ENCODE assay signal across 11 cellular contexts in genomic region chr18:12645751-12646203, GRCh38. TPM values are rescaled to one million over a fixed set of nuclear protein-coding genes. Genes with fewer than 3 reads are reported as not detected.
A peak's percentile ranks its signal among the peaks of the same experiment; 100 is the strongest.
DNase-seq lines count a peak whose midpoint lies in the region; ATAC-seq, FAIRE-seq and TF ChIP-seq lines count a peak whose summit lies in the region.
"Had no signal": no experiment of that assay in that cellular context is flagged by ENCODE, and none has a peak within 500 bp of the region (broad histone marks: within the 10 kb centered on the region; RNA-seq: fewer than 3 reads in every experiment).

No MANE protein-coding gene starts in this region.

- CTCF ChIA-PET in WTC11 (lab: Charles Lee), result no interaction called here

- H3K4me1 Mint-ChIP-seq in WTC11, result peaks cover 41% of the 10 kb centered on the region
- H3K4me1 Mint-ChIP-seq in natural killer cell treated with Interleukin-12 subunit alpha and Interleukin-12 subunit beta and Interleukin-15 and Interleukin-18, amount 100 ng/mL, for 72 hours (ENCODE audit: low read depth in 2 of 2), result no peaks in the 10 kb centered on the region

- H3K4me1 ChIP-seq in left ventricle myocardium inferior, result peaks cover 67% of the 10 kb centered on the region
- peaks cover 19% of the 10 kb centered on the region for H3K4me1 ChIP-seq in vagina

- FAIRE-seq in H54 (lab: Jason Lieb, UNC), result peak; percentile 43
- FAIRE-seq: endometrium had no signal

- H3K4me3 Mint-ChIP-seq in WTC11, result no peak overlapping the region
- no peak overlapping the region for H3K4me3 Mint-ChIP-seq in natural killer cell treated with Interleukin-12 subunit alpha and Interleukin-12 subunit beta and Interleukin-15 and Interleukin-18, amount 100 ng/mL, for 72 hours

- H3K9me3 Mint-ChIP-seq in WTC11, result no peaks in the 10 kb centered on the region
- H3K9me3 Mint-ChIP-seq in natural killer cell treated with Interleukin-12 subunit alpha and Interleukin-12 subunit beta and Interleukin-15 and Interleukin-18, amount 100 ng/mL, for 72 hours, result no peaks in the 10 kb centered on the region

- TF ChIP-seq CTCF in WTC11 (IDR thresholded peaks at IDR 0.05) (no peak), left ventricle myocardium inferior (IDR thresholded peaks at IDR 0.05; ENCODE audit: borderline replicate concordance) (no peak), vagina (IDR thresholded peaks at IDR 0.05) (no peak)

- H3K27ac Mint-ChIP-seq in WTC11, result peak overlapping the region; percentile 22
- no peak overlapping the region for H3K27ac Mint-ChIP-seq in natural killer cell treated with Interleukin-12 subunit alpha and Interleukin-12 subunit beta and Interleukin-15 and Interleukin-18, amount 100 ng/mL, for 72 hours

- DNase-seq in H54 (ENCODE audit: insufficient read length, low spot score) (no peak), WTC11 (ENCODE audit: low spot score) (no peak), left ventricle myocardium inferior (peak; percentile 55), sciatic nerve (ENCODE audit: low spot score) (no peak), vagina (ENCODE audit: extremely low spot score in 2 of 2) (no peak), mesenteric fat pad (ENCODE audit: low spot score) (no peak)
- no peak for DNase-seq in natural killer cell treated with Interleukin-12 subunit alpha and Interleukin-12 subunit beta and Interleukin-15 and Interleukin-18, amount 100 ng/mL, for 72 hours (ENCODE audit: low spot score)
- DNase-seq: activated CD8-positive, alpha-beta memory T cell treated with anti-CD3 and anti-CD28 coated beads, Interleukin-2, amount 50 U/mL, for 4 hours had no signal

- TF ChIP-seq POLR2A in H54 (IDR thresholded peaks at IDR 0.05; ENCODE audit: low read depth, low read length), result no peak
- TF ChIP-seq POLR2A in vagina (IDR thresholded peaks at IDR 0.05), result no peak

- POLR2A ChIA-PET in WTC11 (lab: Charles Lee), result no interaction called here

- intact Hi-C loops in left ventricle myocardium inferior (cut with micrococcal nuclease) (loop anchor here (10.0 kb wide), 1 partner anchor 171 kb away; no protein-coding TSS in a partner anchor), sciatic nerve (cut with DNase I) (no loop called here), vagina (cut with DNase I) (no loop called here)

- H3K27me3 Mint-ChIP-seq in WTC11 (ENCODE audit: low read depth), result no peaks in the 10 kb centered on the region
- peaks cover 0 to 5% of the 10 kb centered on the region in 2 donors for H3K27me3 Mint-ChIP-seq in natural killer cell treated with Interleukin-12 subunit alpha and Interleukin-12 subunit beta and Interleukin-15 and Interleukin-18, amount 100 ng/mL, for 72 hours

- H3K4me3 ChIP-seq in left ventricle myocardium inferior, result peak overlapping the region; percentile 47
- no peak overlapping the region for H3K4me3 ChIP-seq in vagina

- no peaks in the 10 kb centered on the region for H3K36me3 ChIP-seq in left ventricle myocardium inferior
- no peaks in the 10 kb centered on the region for H3K36me3 ChIP-seq in vagina
- H3K36me3 ChIP-seq: neutrophil had no signal

- ATAC-seq in WTC11 (peak; percentile 50), sciatic nerve (peak; percentile 67), HG03432 (IDR thresholded peaks at IDR 0.05; ENCODE audit: unreplicated experiment) (no peak)
- ATAC-seq in natural killer cell treated with Interleukin-12 subunit alpha and Interleukin-12 subunit beta and Interleukin-15 and Interleukin-18, amount 100 ng/mL, for 72 hours, result no peak

- no peaks in the 10 kb centered on the region for H3K27me3 ChIP-seq in left ventricle myocardium inferior (ENCODE audit: low read depth)
- no peaks in the 10 kb centered on the region for H3K27me3 ChIP-seq in vagina
- H3K27me3 ChIP-seq: neutrophil had no signal

- H3K27ac ChIP-seq in left ventricle myocardium inferior (replicated peaks), result peak overlapping the region; percentile 87
- H3K27ac ChIP-seq in vagina, result no peak overlapping the region
- H3K27ac ChIP-seq: neutrophil had no signal

- no peaks in the 10 kb centered on the region for H3K9me3 ChIP-seq in left ventricle myocardium inferior (replicated peaks)
- H3K9me3 ChIP-seq in vagina, result no peaks in the 10 kb centered on the region
- H3K9me3 ChIP-seq: neutrophil had no signal

- no peaks in the 10 kb centered on the region for H3K36me3 Mint-ChIP-seq in WTC11
- no peaks in the 10 kb centered on the region for H3K36me3 Mint-ChIP-seq in natural killer cell treated with Interleukin-12 subunit alpha and Interleukin-12 subunit beta and Interleukin-15 and Interleukin-18, amount 100 ng/mL, for 72 hours

TF ChIP-seq in WTC11, 78 proteins besides CTCF, POLR2A, EP300 and RAD21 (continues in another document):
- no peak for TF ChIP-seq NR2C2 (CRISPR knock-in tag; IDR thresholded peaks at IDR 0.05)
- no peak for TF ChIP-seq ATF6 (CRISPR knock-in tag; IDR thresholded peaks at IDR 0.05)
- no peak for TF ChIP-seq ATF2 (CRISPR knock-in tag; IDR thresholded peaks at IDR 0.05; ENCODE audit: borderline replicate concordance, low read depth)
- peak; percentile 66 for TF ChIP-seq PRDM15 (CRISPR knock-in tag; IDR thresholded peaks at IDR 0.05)
- TF ChIP-seq TCF7 (CRISPR knock-in tag; IDR thresholded peaks at IDR 0.05; ENCODE audit: low read depth), result no peak
- 0 out of 2 replicates have a peak, but pooled peaks have one; percentile 33 for TF ChIP-seq ZNF232 (CRISPR knock-in tag; IDR thresholded peaks at IDR 0.05)
- TF ChIP-seq FOXP1 (CRISPR knock-in tag; IDR thresholded peaks at IDR 0.05; ENCODE audit: borderline replicate concordance), result no peak

RNA-seq across cellular contexts. Expression of gene SPIRE1, which starts 12.1 kb away (rescaled TPM):
- total RNA-seq in WTC11 (2021), result 13.5 to 19.3 TPM (median 15.5 TPM) in 3 replicates
- 42.4 TPM for total RNA-seq in left ventricle myocardium inferior
- total RNA-seq in sciatic nerve, result 94.3 TPM
- total RNA-seq in vagina, result 15.7 TPM
- total RNA-seq in natural killer cell treated with Interleukin-12 subunit alpha and Interleukin-12 subunit beta and Interleukin-15 and Interleukin-18, amount 100 ng/mL, for 72 hours, result 10 to 100 TPM in 1 of 2 donors, 1 to 10 TPM in 1; 7.8 to 12.0 TPM
- 39.8 TPM for total RNA-seq in mesenteric fat pad

RNA-seq across cellular contexts. Expression of gene CEP76, which starts 56.7 kb away (rescaled TPM):
- 13.8 to 16.9 TPM (median 14.2 TPM) in 3 replicates for total RNA-seq in WTC11 (2021)
- total RNA-seq in left ventricle myocardium inferior, result 3.7 TPM
- 5.4 TPM for total RNA-seq in sciatic nerve
- 8.6 TPM for total RNA-seq in vagina
- total RNA-seq in natural killer cell treated with Interleukin-12 subunit alpha and Interleukin-12 subunit beta and Interleukin-15 and Interleukin-18, amount 100 ng/mL, for 72 hours, result 10 to 100 TPM; 10.1 to 14.4 TPM
- 8.2 TPM for total RNA-seq in mesenteric fat pad

RNA-seq across cellular contexts. Expression of gene PSMG2, which starts 57.1 kb away (rescaled TPM):
- total RNA-seq in WTC11 (2021), result 78.8 to 80.8 TPM (median 78.9 TPM) in 3 replicates
- 39.5 TPM for total RNA-seq in left ventricle myocardium inferior
- 67.7 TPM for total RNA-seq in sciatic nerve
- total RNA-seq in vagina, result 56.2 TPM
- total RNA-seq in natural killer cell treated with Interleukin-12 subunit alpha and Interleukin-12 subunit beta and Interleukin-15 and Interleukin-18, amount 100 ng/mL, for 72 hours, result 10 to 100 TPM; 72.1 to 80.5 TPM
- total RNA-seq in mesenteric fat pad, result 73.0 TPM

Comparison
In these comparisons a context has a peak if more than half of its experiments do, and no peak if none do; other contexts are left out.
1. ATAC-seq: peak in WTC11 (single experiment) and sciatic nerve (single experiment); none in HG03432 (single experiment) and natural killer cell treated with Interleukin-12 subunit alpha and Interleukin-12 subunit beta and Interleukin-15 and Interleukin-18, amount 100 ng/mL, for 72 hours (0 of 2).